In the genomic region with DNA sequence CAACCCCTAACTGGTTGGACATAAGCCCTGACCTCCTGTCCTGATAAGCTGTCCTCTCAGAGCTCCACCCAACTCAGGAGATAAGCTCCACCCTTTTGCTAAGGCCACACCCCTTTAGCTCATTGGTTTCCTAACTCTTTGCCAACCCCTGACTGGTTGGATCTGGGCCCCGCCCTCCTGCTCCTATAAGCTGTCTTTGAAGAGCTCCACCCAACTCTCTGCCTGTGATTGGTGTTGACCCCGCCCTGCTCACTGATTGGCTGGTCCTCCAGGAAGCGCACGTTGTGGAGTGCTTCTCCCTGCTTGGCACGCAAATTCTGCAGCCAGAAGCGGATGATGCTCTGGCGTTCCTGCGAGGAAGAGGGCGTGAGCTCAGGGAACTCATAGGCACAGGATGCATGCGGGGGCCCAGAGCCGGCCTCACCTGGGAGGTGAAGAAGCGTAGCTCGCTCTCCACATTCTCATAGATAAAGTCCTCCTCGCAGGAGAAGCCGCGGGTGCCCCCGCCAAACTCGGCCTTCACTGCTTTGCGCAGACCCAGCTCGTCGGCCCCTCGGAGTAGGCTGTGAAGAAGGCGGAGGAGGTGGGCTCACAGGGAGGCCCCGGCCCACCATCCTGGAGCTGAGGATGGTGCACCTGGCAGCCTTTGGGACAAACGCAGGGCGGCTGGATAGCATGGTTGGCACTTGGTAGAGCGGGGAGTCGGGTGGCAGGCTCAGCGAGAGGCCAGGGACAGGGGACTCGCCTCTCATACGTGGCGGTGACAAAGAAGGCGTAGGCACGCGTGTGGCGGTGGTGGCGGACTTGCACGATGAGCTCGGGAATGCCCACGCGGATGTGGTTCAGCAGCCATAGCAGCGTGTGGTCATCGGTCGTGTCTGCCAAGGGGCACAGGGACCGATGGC, we compare ENCODE assay signal across 8 cellular contexts. TPM values are rescaled to one million over a fixed set of nuclear protein-coding genes. Genes with fewer than 3 reads are reported as not detected.
A peak's percentile ranks its signal among the peaks of the same experiment; 100 is the strongest.
DNase-seq lines count a peak whose midpoint lies in the region; ATAC-seq, FAIRE-seq and TF ChIP-seq lines count a peak whose summit lies in the region.

No MANE protein-coding gene starts in this region.

- peak; percentile 87 for DNase-seq in activated CD4-positive, alpha-beta T cell treated with anti-CD3 and anti-CD28 coated beads, Interleukin-2, amount 10 ng/mL, durations not matched to agents 24 days and 14 days
- no peak for DNase-seq in activated CD4-positive, alpha-beta T cell treated with anti-CD3 and anti-CD28 coated beads for 4 hours
- DNase-seq in NAMALWA (ENCODE audit: low spot score) (peak; percentile 99), iris pigment epithelial cell (ENCODE audit: low read depth) (peak; percentile 58), H54 (ENCODE audit: insufficient read length, low spot score) (no peak), mucosa of gallbladder (ENCODE audit: low spot score) (no peak)
- peak; percentile 80 for DNase-seq in activated CD8-positive, alpha-beta T cell treated with anti-CD3 and anti-CD28 coated beads for 36 hours

- no peak for FAIRE-seq in H54 (lab: Jason Lieb, UNC)

- H3K27me3 Mint-ChIP-seq in activated CD4-positive, alpha-beta T cell treated with anti-CD3 and anti-CD28 coated beads, Interleukin-2, amount 10 ng/mL, durations not matched to agents 24 days and 14 days, result peaks cover 9% of the 10 kb centered on the region
- no peaks in the 10 kb centered on the region for H3K27me3 Mint-ChIP-seq in activated CD8-positive, alpha-beta T cell treated with anti-CD3 and anti-CD28 coated beads for 36 hours

- H3K4me3 Mint-ChIP-seq in activated CD4-positive, alpha-beta T cell treated with anti-CD3 and anti-CD28 coated beads, Interleukin-2, amount 10 ng/mL, durations not matched to agents 24 days and 14 days, result peak overlapping the region; percentile 43
- no peak overlapping the region for H3K4me3 Mint-ChIP-seq in activated CD8-positive, alpha-beta T cell treated with anti-CD3 and anti-CD28 coated beads for 36 hours

- H3K36me3 Mint-ChIP-seq in activated CD4-positive, alpha-beta T cell treated with anti-CD3 and anti-CD28 coated beads, Interleukin-2, amount 10 ng/mL, durations not matched to agents 24 days and 14 days (ENCODE audit: low read depth), result peaks cover 10% of the 10 kb centered on the region
- no peaks in the 10 kb centered on the region for H3K36me3 Mint-ChIP-seq in activated CD8-positive, alpha-beta T cell treated with anti-CD3 and anti-CD28 coated beads for 36 hours (ENCODE audit: low read depth)

- peaks cover 32% of the 10 kb centered on the region for H3K4me1 Mint-ChIP-seq in activated CD4-positive, alpha-beta T cell treated with anti-CD3 and anti-CD28 coated beads, Interleukin-2, amount 10 ng/mL, durations not matched to agents 24 days and 14 days
- peaks cover 25% of the 10 kb centered on the region for H3K4me1 Mint-ChIP-seq in activated CD8-positive, alpha-beta T cell treated with anti-CD3 and anti-CD28 coated beads for 36 hours (ENCODE audit: low read depth)

- POLR2A ChIA-PET in activated CD8-positive, alpha-beta T cell treated with anti-CD3 and anti-CD28 coated beads for 36 hours (lab: Charles Lee), result interaction anchor here (1.0 to 2.3 kb wide), 5 partner anchors 9 to 73 kb away, joined by 3 to 9 read pairs (median 5); partner anchors contain the start of gene DDA1

- peak; percentile 8 for ATAC-seq in activated CD8-positive, alpha-beta T cell treated with anti-CD3 and anti-CD28 coated beads for 36 hours
- ATAC-seq in GM19035 (IDR thresholded peaks at IDR 0.05; ENCODE audit: unreplicated experiment), result no peak

- H3K27ac Mint-ChIP-seq in activated CD4-positive, alpha-beta T cell treated with anti-CD3 and anti-CD28 coated beads, Interleukin-2, amount 10 ng/mL, durations not matched to agents 24 days and 14 days, result no peak overlapping the region
- H3K27ac Mint-ChIP-seq in activated CD8-positive, alpha-beta T cell treated with anti-CD3 and anti-CD28 coated beads for 36 hours, result no peak overlapping the region

- H3K9me3 Mint-ChIP-seq in activated CD4-positive, alpha-beta T cell treated with anti-CD3 and anti-CD28 coated beads, Interleukin-2, amount 10 ng/mL, durations not matched to agents 24 days and 14 days, result no peaks in the 10 kb centered on the region
- no peaks in the 10 kb centered on the region for H3K9me3 Mint-ChIP-seq in activated CD8-positive, alpha-beta T cell treated with anti-CD3 and anti-CD28 coated beads for 36 hours

- TF ChIP-seq POLR2A in H54 (IDR thresholded peaks at IDR 0.05; ENCODE audit: low read depth, low read length), result no peak

- intact Hi-C loops in activated CD4-positive, alpha-beta T cell treated with anti-CD3 and anti-CD28 coated beads, Interleukin-2, amount 10 ng/mL, durations not matched to agents 24 days and 14 days (cut with micrococcal nuclease), result no loop called here
- intact Hi-C loops in activated CD8-positive, alpha-beta T cell treated with anti-CD3 and anti-CD28 coated beads for 36 hours (cut with micrococcal nuclease), result no loop called here

- no peak for TF ChIP-seq CTCF in activated CD8-positive, alpha-beta T cell treated with anti-CD3 and anti-CD28 coated beads for 36 hours (IDR thresholded peaks at IDR 0.05)

- CTCF ChIA-PET in activated CD8-positive, alpha-beta T cell treated with anti-CD3 and anti-CD28 coated beads for 36 hours (lab: Charles Lee), result interaction anchor here (0.9 to 1.8 kb wide), 12 partner anchors 13 to 133 kb away, joined by 3 to 7 read pairs (median 4); partner anchors contain the start of gene MRPL34

RNA-seq across cellular contexts. Expression of gene ANO8, which starts 1.7 kb away (rescaled TPM):
- 6.6 and 7.1 TPM in 2 replicates for total RNA-seq in activated CD4-positive, alpha-beta T cell treated with anti-CD3 and anti-CD28 coated beads, Interleukin-2, amount 10 ng/mL, durations not matched to agents 24 days and 14 days
- 1 to 10 TPM; 5.4 TPM for total RNA-seq in activated CD8-positive, alpha-beta T cell treated with anti-CD3 and anti-CD28 coated beads for 36 hours
- total RNA-seq in mucosa of gallbladder, result 33.2 TPM

RNA-seq across cellular contexts. Expression of gene GTPBP3, which starts 4.4 kb away (rescaled TPM):
- total RNA-seq in activated CD4-positive, alpha-beta T cell treated with anti-CD3 and anti-CD28 coated beads, Interleukin-2, amount 10 ng/mL, durations not matched to agents 24 days and 14 days, result 69.9 and 70.3 TPM in 2 replicates
- 10 to 100 TPM; 43.8 to 45.4 TPM for total RNA-seq in activated CD8-positive, alpha-beta T cell treated with anti-CD3 and anti-CD28 coated beads for 36 hours
- total RNA-seq in mucosa of gallbladder, result 24.7 TPM

RNA-seq across cellular contexts. Expression of gene DDA1, which starts 23.6 kb away (rescaled TPM):
- 37.9 and 38.2 TPM in 2 replicates for total RNA-seq in activated CD4-positive, alpha-beta T cell treated with anti-CD3 and anti-CD28 coated beads, Interleukin-2, amount 10 ng/mL, durations not matched to agents 24 days and 14 days
- total RNA-seq in activated CD8-positive, alpha-beta T cell treated with anti-CD3 and anti-CD28 coated beads for 36 hours, result 10 to 100 TPM; 25.4 to 33.2 TPM
- 37.9 TPM for total RNA-seq in mucosa of gallbladder

RNA-seq across cellular contexts. Expression of gene MRPL34, which starts 27.3 kb away (rescaled TPM):
- 101 and 103 TPM in 2 replicates for total RNA-seq in activated CD4-positive, alpha-beta T cell treated with anti-CD3 and anti-CD28 coated beads, Interleukin-2, amount 10 ng/mL, durations not matched to agents 24 days and 14 days
- total RNA-seq in activated CD8-positive, alpha-beta T cell treated with anti-CD3 and anti-CD28 coated beads for 36 hours, result 100 to 1,000 TPM; 101 to 107 TPM
- 102 TPM for total RNA-seq in mucosa of gallbladder

RNA-seq across cellular contexts. Expression of gene ABHD8, which starts 29.7 kb away (rescaled TPM):
- total RNA-seq in activated CD4-positive, alpha-beta T cell treated with anti-CD3 and anti-CD28 coated beads, Interleukin-2, amount 10 ng/mL, durations not matched to agents 24 days and 14 days, result 5.6 and 6.5 TPM in 2 replicates
- total RNA-seq in activated CD8-positive, alpha-beta T cell treated with anti-CD3 and anti-CD28 coated beads for 36 hours, result 1 to 10 TPM; 5.0 to 6.0 TPM
- total RNA-seq in mucosa of gallbladder, result 20.1 TPM

Comparison
In these comparisons a context has a peak if more than half of its experiments do, and no peak if none do; other contexts are left out.
1. DNase-seq: peak in activated CD4-positive, alpha-beta T cell treated with anti-CD3 and anti-CD28 coated beads, Interleukin-2, amount 10 ng/mL, durations not matched to agents 24 days and 14 days (single experiment), NAMALWA (single experiment), activated CD8-positive, alpha-beta T cell treated with anti-CD3 and anti-CD28 coated beads for 36 hours (single experiment) and iris pigment epithelial cell (single experiment); none in activated CD4-positive, alpha-beta T cell treated with anti-CD3 and anti-CD28 coated beads for 4 hours (0 of 2), H54 (single experiment) and mucosa of gallbladder (single experiment).